In the genomic region with DNA sequence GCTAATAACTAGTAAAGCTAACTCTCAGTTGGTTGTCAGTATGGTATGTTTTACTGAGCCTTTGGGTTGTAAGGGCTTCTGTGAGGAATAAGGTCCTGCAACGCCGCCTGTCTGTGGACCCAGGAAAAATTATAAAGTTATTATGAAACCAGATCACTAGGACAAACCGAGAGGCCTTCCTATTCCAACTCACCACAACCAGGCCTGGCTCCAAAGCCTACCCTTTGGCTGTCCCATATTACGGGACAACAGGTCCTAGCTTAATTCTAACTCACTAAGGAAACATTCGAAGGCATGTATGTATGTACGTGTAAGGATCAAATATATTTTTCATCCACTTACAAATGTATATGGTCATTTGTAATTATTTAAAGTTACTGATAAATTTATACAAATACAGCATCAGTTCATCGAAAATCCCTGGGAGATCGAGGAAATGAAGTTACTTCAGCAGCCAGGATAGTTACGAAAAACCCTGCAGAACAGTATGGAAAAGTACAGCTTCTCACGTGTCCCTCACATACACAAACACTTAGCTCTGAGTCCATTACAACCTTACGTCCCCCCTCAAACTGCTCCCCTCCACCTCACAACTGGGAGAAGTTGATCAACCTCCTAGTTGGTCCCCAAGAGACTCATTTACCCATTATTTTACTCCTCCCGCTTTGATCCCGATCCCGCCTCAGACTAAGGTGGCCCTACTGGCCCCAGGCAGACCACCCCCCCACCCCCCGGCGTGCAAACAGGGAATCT, we compare ENCODE assay signal across 7 cellular contexts. TPM values are rescaled to one million over a fixed set of nuclear protein-coding genes. Genes with fewer than 3 reads are reported as not detected.
DNase-seq lines count a peak whose midpoint lies in the region; ATAC-seq lines count a peak whose summit lies in the region.

No MANE protein-coding gene starts in this region.

- no peak overlapping the region for H2BK12ac ChIP-seq in mesenchymal stem cell (ENCODE audit: low read length in 2 of 2)

- H2AFZ ChIP-seq in mesenchymal stem cell (ENCODE audit: low read depth, low read length), result no peak overlapping the region

- peak overlapping the region; percentile 75 for H2BK120ac ChIP-seq in mesenchymal stem cell (ENCODE audit: low read depth, low read length)

- peak overlapping the region; percentile 100 for H3K27ac Mint-ChIP-seq in activated CD8-positive, alpha-beta T cell treated with anti-CD3 and anti-CD28 coated beads, Interleukin-2, amount 10 ng/mL, durations not matched to agents 7 days and 5 days
- H3K27ac Mint-ChIP-seq in effector memory CD8-positive, alpha-beta T cell, result peak overlapping the region; percentile 99 to 100

- H4K91ac ChIP-seq in mesenchymal stem cell (ENCODE audit: low read length), result no peak overlapping the region

- no peak overlapping the region for H4K8ac ChIP-seq in mesenchymal stem cell (ENCODE audit: low read length)

- peaks cover 51% of the 10 kb centered on the region for H3K4me1 Mint-ChIP-seq in activated CD8-positive, alpha-beta T cell treated with anti-CD3 and anti-CD28 coated beads, Interleukin-2, amount 10 ng/mL, durations not matched to agents 7 days and 5 days (ENCODE audit: low read depth)
- H3K4me1 Mint-ChIP-seq in effector memory CD8-positive, alpha-beta T cell (ENCODE audit: low read depth in 2 of 2), result peaks cover 42 to 60% of the 10 kb centered on the region in 2 donors

- peak; percentile 83 for DNase-seq in NCI-H82 (lab: John Stamatoyannopoulos, UW)
- peak; percentile 80 for DNase-seq in activated CD8-positive, alpha-beta T cell treated with anti-CD3 and anti-CD28 coated beads, Interleukin-2, amount 10 ng/mL, durations not matched to agents 7 days and 5 days
- peak; percentile 55 to 66 (median 58) for DNase-seq in effector memory CD8-positive, alpha-beta T cell
- peak; percentile 92 for DNase-seq in mesenchymal stem cell
- peak; percentile 39 for DNase-seq in stimulated activated CD8-positive, alpha-beta memory T cell treated with anti-CD3 and anti-CD28 coated beads, Interleukin-12 subunit alpha, Interleukin-12 subunit beta, amount 100 ng/mL, for 1 hour (ENCODE audit: low read depth)

- peak; percentile 29 for ATAC-seq in GM18502 (IDR thresholded peaks at IDR 0.05; ENCODE audit: poor library complexity, unreplicated experiment)
- ATAC-seq in HG03565 (IDR thresholded peaks at IDR 0.05; ENCODE audit: unreplicated experiment), result peak; percentile 29
- ATAC-seq in activated CD8-positive, alpha-beta T cell treated with anti-CD3 and anti-CD28 coated beads, Interleukin-2, amount 10 ng/mL, durations not matched to agents 7 days and 5 days, result peak; percentile 28
- peak; percentile 27 for ATAC-seq in effector memory CD8-positive, alpha-beta T cell (replicated peaks)

- POLR2A ChIA-PET in activated CD8-positive, alpha-beta T cell treated with anti-CD3 and anti-CD28 coated beads, Interleukin-2, amount 10 ng/mL, durations not matched to agents 7 days and 5 days (lab: Charles Lee), result interaction anchor here (0.7 to 4.7 kb wide), 8 partner anchors 35 to 237 kb away, joined by 3 to 31 read pairs (median 3); a partner anchor contains a TSS

- peak overlapping the region in 1 of 2 experiments; percentile 51 for H3K4ac ChIP-seq in mesenchymal stem cell (ENCODE audit: low read depth in 1 of 2, low read length in 2 of 2)

- no peaks in the 10 kb centered on the region for H3K9me3 Mint-ChIP-seq in activated CD8-positive, alpha-beta T cell treated with anti-CD3 and anti-CD28 coated beads, Interleukin-2, amount 10 ng/mL, durations not matched to agents 7 days and 5 days (ENCODE audit: insufficient read depth)
- H3K9me3 Mint-ChIP-seq in effector memory CD8-positive, alpha-beta T cell, result no peaks in the 10 kb centered on the region

- H3K4me3 Mint-ChIP-seq in activated CD8-positive, alpha-beta T cell treated with anti-CD3 and anti-CD28 coated beads, Interleukin-2, amount 10 ng/mL, durations not matched to agents 7 days and 5 days, result peak overlapping the region; percentile 99
- H3K4me3 Mint-ChIP-seq in effector memory CD8-positive, alpha-beta T cell, result peak overlapping the region; percentile 96 to 99

- H3K9ac ChIP-seq in mesenchymal stem cell (ENCODE audit: low read length), result peak overlapping the region; percentile 96

- peak overlapping the region in 1 of 2 experiments; percentile 100 for H3K14ac ChIP-seq in mesenchymal stem cell (ENCODE audit: low read length in 2 of 2)

- no peaks in the 10 kb centered on the region for H3K9me3 ChIP-seq in mesenchymal stem cell (ENCODE audit: control insufficient read depth, low read length)

- peak overlapping the region in 1 of 2 experiments; percentile 98 for H3K23ac ChIP-seq in mesenchymal stem cell (ENCODE audit: low read length in 2 of 2)

- H3K36me3 ChIP-seq in mesenchymal stem cell (ENCODE audit: control insufficient read depth in 1 of 2, insufficient read depth in 2 of 2, low read depth in 1 of 2, low read length in 2 of 2), result peaks cover 0 to 9% of the 10 kb centered on the region in 2 experiments

- no peaks in the 10 kb centered on the region for H3K27me3 Mint-ChIP-seq in activated CD8-positive, alpha-beta T cell treated with anti-CD3 and anti-CD28 coated beads, Interleukin-2, amount 10 ng/mL, durations not matched to agents 7 days and 5 days (ENCODE audit: low read depth)
- no peaks in the 10 kb centered on the region for H3K27me3 Mint-ChIP-seq in effector memory CD8-positive, alpha-beta T cell

- no peak overlapping the region for H2BK15ac ChIP-seq in mesenchymal stem cell (ENCODE audit: low read depth, poor library complexity, severe bottlenecking)

- CTCF ChIA-PET in activated CD8-positive, alpha-beta T cell treated with anti-CD3 and anti-CD28 coated beads, Interleukin-2, amount 10 ng/mL, durations not matched to agents 7 days and 5 days (lab: Charles Lee), result interaction anchor here (0.5 to 4.6 kb wide), 35 partner anchors 9 to 238 kb away, joined by 3 to 39 read pairs (median 6); a partner anchor contains a TSS

- 0% methylated on average over 13 of the region's 16 CpGs for WGBS in mesenchymal stem cell

- H3K79me1 ChIP-seq in mesenchymal stem cell (replicated peaks; ENCODE audit: low read length, poor library complexity, severe bottlenecking), result peaks cover 1% of the 10 kb centered on the region

- peak overlapping the region; percentile 79 for H3K4me2 ChIP-seq in mesenchymal stem cell (ENCODE audit: low read length, poor library complexity, severe bottlenecking)

- H3K27ac ChIP-seq in mesenchymal stem cell (ENCODE audit: low read length, poor library complexity, severe bottlenecking), result peak overlapping the region; percentile 74

- H3K27me3 ChIP-seq in mesenchymal stem cell (ENCODE audit: control insufficient read depth in 1 of 2, insufficient read depth in 1 of 2, low read length in 2 of 2), result no peaks in the 10 kb centered on the region

- peaks cover 1% of the 10 kb centered on the region for H3K4me1 ChIP-seq in mesenchymal stem cell (ENCODE audit: control insufficient read depth, insufficient read depth, low read depth, low read length)

- H2AK5ac ChIP-seq in mesenchymal stem cell (ENCODE audit: low read length, severe bottlenecking), result no peak overlapping the region

- peak overlapping the region; percentile 92 to 100 for H3K4me3 ChIP-seq in mesenchymal stem cell (ENCODE audit: insufficient read depth in 1 of 2, low read depth in 1 of 2, low read length in 2 of 2)

- peak overlapping the region in 1 of 2 experiments; percentile 100 for H3K18ac ChIP-seq in mesenchymal stem cell (ENCODE audit: low read depth in 1 of 2, low read length in 2 of 2)

- peaks cover 29% of the 10 kb centered on the region for H3K36me3 Mint-ChIP-seq in activated CD8-positive, alpha-beta T cell treated with anti-CD3 and anti-CD28 coated beads, Interleukin-2, amount 10 ng/mL, durations not matched to agents 7 days and 5 days (ENCODE audit: low read depth)
- H3K36me3 Mint-ChIP-seq in effector memory CD8-positive, alpha-beta T cell (ENCODE audit: insufficient read depth), result peaks cover 43% of the 10 kb centered on the region

- no peak overlapping the region for H2BK5ac ChIP-seq in mesenchymal stem cell (ENCODE audit: low read depth, low read length, poor library complexity, severe bottlenecking)

RNA-seq across cellular contexts. Expression of a gene that starts 1.2 kb away (rescaled TPM):
- total RNA-seq in activated CD8-positive, alpha-beta T cell treated with anti-CD3 and anti-CD28 coated beads, Interleukin-2, amount 10 ng/mL, durations not matched to agents 7 days and 5 days, result 10 to 100 TPM; 45.8 to 46.6 TPM
- 28.5 TPM for polyA plus RNA-seq in mesenchymal stem cell (2013, experiment 1 of 2)
- 27.3 TPM for polyA plus RNA-seq in mesenchymal stem cell (2013, experiment 2 of 2)

Comparison
In these comparisons a context has a peak if more than half of its experiments do, and no peak if none do; other contexts are left out.
1. Peak in every context shown above with its lines: DNase-seq, ATAC-seq, H3K4me3 ChIP-seq and H3K27ac ChIP-seq.
2. DNase-seq: peak in every context shown above with its lines; median percentile 92 in mesenchymal stem cell; 83 in NCI-H82; 80 in activated CD8-positive, alpha-beta T cell treated with anti-CD3 and anti-CD28 coated beads, Interleukin-2, amount 10 ng/mL, durations not matched to agents 7 days and 5 days; 58 in effector memory CD8-positive, alpha-beta T cell; 39 in stimulated activated CD8-positive, alpha-beta memory T cell treated with anti-CD3 and anti-CD28 coated beads, Interleukin-12 subunit alpha, Interleukin-12 subunit beta, amount 100 ng/mL, for 1 hour.